Comparison of ENCODE assay signal across 11 cellular contexts in the genomic region with DNA sequence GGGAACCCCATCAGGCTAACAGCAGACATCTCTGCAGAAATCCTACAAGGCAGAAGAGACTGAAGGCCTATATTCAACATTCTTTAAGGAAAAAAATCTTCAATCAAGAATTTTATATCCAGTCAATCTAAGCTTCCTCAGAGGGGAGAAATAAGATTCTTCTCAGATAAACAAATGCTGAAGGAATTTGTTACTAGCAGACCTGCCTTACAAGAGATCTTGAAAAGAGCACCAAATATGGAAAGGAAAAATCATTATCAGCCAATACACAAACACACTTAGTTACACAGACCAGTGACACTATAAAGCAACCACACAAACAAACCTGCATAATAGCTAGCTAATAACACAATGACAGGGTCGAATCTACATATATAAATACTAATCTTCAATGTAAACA.
"Had no signal": no experiment of that assay in that cellular context is flagged by ENCODE, and none has a peak within 500 bp of the region (broad histone marks: within the 10 kb centered on the region; RNA-seq: fewer than 3 reads in every experiment).

No MANE protein-coding gene starts in this region.

- H3K4me3 ChIP-seq: GM23248, GM23338, HAP-1 had no signal

- H2AFZ ChIP-seq: GM23248, GM23338 had no signal

- H3K36me3 ChIP-seq: HAP-1 had no signal

- ATAC-seq: GM23338, HCT116 had no signal

- FAIRE-seq: H1, H54 had no signal

- H3K27ac ChIP-seq: GM23248 had no signal

- H3K9ac ChIP-seq: GM23248 had no signal

- H3K4me2 ChIP-seq: GM23338 had no signal

- DNase-seq: GM23248, GOT3, H7, H9, HCEC 1CT, HFFc6 had no signal

- H3K9me3 ChIP-seq: HAP-1 had no signal

- H3K4me1 ChIP-seq: HAP-1 had no signal
